Comparison of ENCODE assay signal across 1 cellular context in genomic region chr3:10514407-10515069, GRCh38.
TF ChIP-seq lines count a peak whose summit lies in the region.

No MANE protein-coding gene starts in this region.

TF ChIP-seq in HepG2, 621 proteins besides CTCF, POLR2A, EP300 and RAD21 (continued from another document):
- TF ChIP-seq ZNF18 (CRISPR knock-in tag; IDR thresholded peaks at IDR 0.05; ENCODE audit: insufficient replicate concordance) (no peak), NKX3-1 (CRISPR knock-in tag; IDR thresholded peaks at IDR 0.05) (no peak), YEATS2 (CRISPR knock-in tag; IDR thresholded peaks at IDR 0.05; ENCODE audit: borderline replicate concordance) (no peak), ZNF354B (CRISPR knock-in tag; IDR thresholded peaks at IDR 0.05) (no peak), HOXA3 (CRISPR knock-in tag; IDR thresholded peaks at IDR 0.05) (peak; percentile 16; the same call in 1 of the 2 replicates), STAG1 (CRISPR knock-in tag; IDR thresholded peaks at IDR 0.05) (peak; percentile 35; the same call in 1 of the 2 replicates), ZNF337 (CRISPR knock-in tag; IDR thresholded peaks at IDR 0.05; ENCODE audit: borderline replicate concordance, low read depth) (no peak), ZMYM4 (CRISPR knock-in tag; IDR thresholded peaks at IDR 0.05) (0 out of 2 replicates have a peak, but pooled peaks have one; percentile 45), HDAC2 (CRISPR knock-in tag; IDR thresholded peaks at IDR 0.05) (0 out of 2 replicates have a peak, but pooled peaks have one; percentile 25), KAT8 (CRISPR knock-in tag; IDR thresholded peaks at IDR 0.05) (no peak), ZSCAN9 (CRISPR knock-in tag; IDR thresholded peaks at IDR 0.05; ENCODE audit: borderline replicate concordance) (no peak), ZFYVE20 (CRISPR knock-in tag; IDR thresholded peaks at IDR 0.05; ENCODE audit: borderline replicate concordance, low read depth) (no peak), KMT2A (CRISPR knock-in tag; IDR thresholded peaks at IDR 0.05) (0 out of 2 replicates have a peak, but pooled peaks have one; percentile 38), ZNF333 (CRISPR knock-in tag; IDR thresholded peaks at IDR 0.05; ENCODE audit: borderline replicate concordance) (no peak), SAFB2 (CRISPR knock-in tag; IDR thresholded peaks at IDR 0.05; ENCODE audit: borderline replicate concordance, low read depth) (no peak), AHDC1 (CRISPR knock-in tag; IDR thresholded peaks at IDR 0.05; ENCODE audit: borderline replicate concordance) (no peak), NR3C1 (CRISPR knock-in tag; IDR thresholded peaks at IDR 0.05) (no peak), KDM5B (CRISPR knock-in tag; IDR thresholded peaks at IDR 0.05; ENCODE audit: borderline replicate concordance) (no peak), ATAD3A (CRISPR knock-in tag; IDR thresholded peaks at IDR 0.05) (no peak), TCF12 (IDR thresholded peaks at IDR 0.05) (no peak), TCF12 (CRISPR knock-in tag; IDR thresholded peaks at IDR 0.05) (no peak), ZNF547 (CRISPR knock-in tag; IDR thresholded peaks at IDR 0.05) (no peak), POLR2AphosphoS5 (IDR thresholded peaks at IDR 0.05; ENCODE audit: low read depth, low read length) (no peak), ZBTB43 (CRISPR knock-in tag; conservative IDR thresholded peaks at IDR 0.05) (no peak), ZBTB7B (CRISPR knock-in tag; IDR thresholded peaks at IDR 0.05) (0 out of 2 replicates have a peak, but pooled peaks have one; percentile 49), IKZF1 (IDR thresholded peaks at IDR 0.05) (no peak), RAD51 (IDR thresholded peaks at IDR 0.05; ENCODE audit: borderline replicate concordance) (no peak), SKIL (CRISPR knock-in tag; IDR thresholded peaks at IDR 0.05; ENCODE audit: borderline replicate concordance) (no peak), ZMYM3 (CRISPR knock-in tag; IDR thresholded peaks at IDR 0.05) (peak; percentile 57), ZNF7 (CRISPR knock-in tag; IDR thresholded peaks at IDR 0.05) (no peak)
